ENCODE assay signal across 16 cellular contexts in genomic region chr1:152906023-152906565, GRCh38. TPM values are rescaled to one million over a fixed set of nuclear protein-coding genes. Genes with fewer than 3 reads are reported as not detected.
DNase-seq lines count a peak whose midpoint lies in the region; ATAC-seq and TF ChIP-seq lines count a peak whose summit lies in the region.
"Had no signal": no experiment of that assay in that cellular context is flagged by ENCODE, and none has a peak within 500 bp of the region (broad histone marks: within the 10 kb centered on the region; RNA-seq: fewer than 3 reads in every experiment).

No MANE protein-coding gene starts in this region.

- DNase-seq in HCEC 1CT (peak; percentile 47), adipocyte (ENCODE audit: low read depth) (no peak), kidney epithelial cell (ENCODE audit: low read depth) (peak; percentile 64), middle frontal gyrus (ENCODE audit: extremely low spot score, low spot score) (no peak)
- no peak for DNase-seq in T-helper 2 cell treated with Interferon-gamma antibody and Interleukin-4, amounts not matched to agents 5 μg/mL and 100 μg/mL, for 36 hours (ENCODE audit: low spot score)
- DNase-seq: activated CD4-positive, alpha-beta memory T cell treated with anti-CD3 and anti-CD28 coated beads, Interleukin-2, amount 10 ng/mL, durations not matched to agents 7 days and 5 days; activated naive CD4-positive, alpha-beta T cell treated with anti-CD3 and anti-CD28 coated beads, Interleukin-2, amount 50 U/mL, for 16 hours; effector CD4-positive, alpha-beta T cell; naive B cell; spleen had no signal

- peak overlapping the region; percentile 72 for H3K27ac ChIP-seq in ACC112 (ENCODE audit: low read depth, low read length)
- H3K27ac ChIP-seq: spleen had no signal

- H3K9me3 ChIP-seq in adipocyte (ENCODE audit: control insufficient read depth, low read length) = no peaks in the 10 kb centered on the region

- no peaks in the 10 kb centered on the region for H3K9me3 Mint-ChIP-seq in T-helper 2 cell treated with Interferon-gamma antibody and Interleukin-4, amounts not matched to agents 5 μg/mL and 100 μg/mL, for 36 hours
- H3K9me3 Mint-ChIP-seq: activated CD4-positive, alpha-beta memory T cell treated with anti-CD3 and anti-CD28 coated beads, Interleukin-2, amount 10 ng/mL, durations not matched to agents 7 days and 5 days had no signal

- ATAC-seq in HG02885 (IDR thresholded peaks at IDR 0.05; ENCODE audit: poor library complexity, unreplicated experiment) = no peak
- no peak for ATAC-seq in HG03039 (IDR thresholded peaks at IDR 0.05; ENCODE audit: unreplicated experiment)

- no peaks in the 10 kb centered on the region for H3K4me1 ChIP-seq in ACC112 (ENCODE audit: control insufficient read depth, insufficient read depth, low read length, unreplicated experiment)
- H3K4me1 ChIP-seq in adipocyte (ENCODE audit: control insufficient read depth, insufficient read depth, low read length) = peaks cover 11% of the 10 kb centered on the region
- H3K4me1 ChIP-seq: spleen had no signal

- no peak overlapping the region for H3K9ac ChIP-seq in adipocyte (ENCODE audit: low read length)

- H3K36me3 Mint-ChIP-seq in T-helper 2 cell treated with Interferon-gamma antibody and Interleukin-4, amounts not matched to agents 5 μg/mL and 100 μg/mL, for 36 hours (ENCODE audit: low read depth) = no peaks in the 10 kb centered on the region
- H3K36me3 Mint-ChIP-seq: naive B cell had no signal

- H3K36me3 ChIP-seq in ACC112 (ENCODE audit: insufficient read depth, low read length) (no peaks in the 10 kb centered on the region), adipocyte (ENCODE audit: control insufficient read depth, insufficient read depth, low read length, severe bottlenecking) (no peaks in the 10 kb centered on the region), kidney epithelial cell (ENCODE audit: control insufficient read depth, insufficient read depth, low read length) (no peaks in the 10 kb centered on the region)
- H3K36me3 ChIP-seq: spleen had no signal

- no peak overlapping the region for H3K27ac Mint-ChIP-seq in T-helper 2 cell treated with Interferon-gamma antibody and Interleukin-4, amounts not matched to agents 5 μg/mL and 100 μg/mL, for 36 hours
- H3K27ac Mint-ChIP-seq: activated CD4-positive, alpha-beta memory T cell treated with anti-CD3 and anti-CD28 coated beads, Interleukin-2, amount 10 ng/mL, durations not matched to agents 7 days and 5 days; B cell; naive B cell had no signal

- TF ChIP-seq CTCF in kidney epithelial cell (IDR thresholded peaks at IDR 0.05; ENCODE audit: insufficient read depth, low read length, poor library complexity, severe bottlenecking) = no peak

- H3K4me3 Mint-ChIP-seq in T-helper 2 cell treated with Interferon-gamma antibody and Interleukin-4, amounts not matched to agents 5 μg/mL and 100 μg/mL, for 36 hours = no peak overlapping the region
- H3K4me3 Mint-ChIP-seq: activated CD4-positive, alpha-beta memory T cell treated with anti-CD3 and anti-CD28 coated beads, Interleukin-2, amount 10 ng/mL, durations not matched to agents 7 days and 5 days; B cell; naive B cell had no signal

- peaks cover 2% of the 10 kb centered on the region for H3K27me3 Mint-ChIP-seq in T-helper 2 cell treated with Interferon-gamma antibody and Interleukin-4, amounts not matched to agents 5 μg/mL and 100 μg/mL, for 36 hours (ENCODE audit: low read depth)

- H3K79me2 ChIP-seq in ACC112 (ENCODE audit: control insufficient read depth, insufficient read depth, low read length, unreplicated experiment) = no peaks in the 10 kb centered on the region

- no peaks in the 10 kb centered on the region for H3K4me1 Mint-ChIP-seq in T-helper 2 cell treated with Interferon-gamma antibody and Interleukin-4, amounts not matched to agents 5 μg/mL and 100 μg/mL, for 36 hours (ENCODE audit: low read depth)
- H3K4me1 Mint-ChIP-seq: activated CD4-positive, alpha-beta memory T cell treated with anti-CD3 and anti-CD28 coated beads, Interleukin-2, amount 10 ng/mL, durations not matched to agents 7 days and 5 days; B cell; naive B cell had no signal

- no peak overlapping the region for H3K4me3 ChIP-seq in ACC112 (ENCODE audit: low read depth, low read length)
- peak overlapping the region; percentile 24 for H3K4me3 ChIP-seq in adipocyte (ENCODE audit: low read length)
- no peak overlapping the region for H3K4me3 ChIP-seq in kidney epithelial cell (ENCODE audit: low read depth, low read length)
- H3K4me3 ChIP-seq: spleen had no signal

- H2AFZ ChIP-seq in ACC112 (ENCODE audit: low read length, unreplicated experiment) = no peak overlapping the region

- H3K27me3 ChIP-seq in ACC112 (ENCODE audit: insufficient read depth, low read length) (no peaks in the 10 kb centered on the region), adipocyte (replicated peaks; ENCODE audit: control insufficient read depth, insufficient read depth, low read length) (peaks cover 11% of the 10 kb centered on the region), kidney epithelial cell (ENCODE audit: control insufficient read depth, insufficient read depth, low read length) (no peaks in the 10 kb centered on the region)

RNA-seq across cellular contexts. Expression of gene IVL, which starts 2.3 kb away (rescaled TPM):
- total RNA-seq in kidney epithelial cell = 1.2 and 2.3 TPM in 2 replicates
- total RNA-seq: activated CD4-positive, alpha-beta memory T cell treated with anti-CD3 and anti-CD28 coated beads, Interleukin-2, amount 10 ng/mL, durations not matched to agents 7 days and 5 days; B cell; H1; LHCN-M2; spleen had no signal

RNA-seq across cellular contexts. Expression of gene SMCP, which starts 28.0 kb away (rescaled TPM):
- total RNA-seq in kidney epithelial cell = not detected in 2 replicates
- total RNA-seq: activated CD4-positive, alpha-beta memory T cell treated with anti-CD3 and anti-CD28 coated beads, Interleukin-2, amount 10 ng/mL, durations not matched to agents 7 days and 5 days; B cell; H1; LHCN-M2; spleen had no signal

RNA-seq across cellular contexts. Expression of gene SPRR5, which starts 40.9 kb away (rescaled TPM):
- not detected in 2 replicates for total RNA-seq in kidney epithelial cell
- total RNA-seq: activated CD4-positive, alpha-beta memory T cell treated with anti-CD3 and anti-CD28 coated beads, Interleukin-2, amount 10 ng/mL, durations not matched to agents 7 days and 5 days; B cell; H1; LHCN-M2; spleen had no signal

RNA-seq across cellular contexts. Expression of gene LCE7A, which starts 46.3 kb away (rescaled TPM):
- total RNA-seq in kidney epithelial cell = not detected in 2 replicates
- total RNA-seq: activated CD4-positive, alpha-beta memory T cell treated with anti-CD3 and anti-CD28 coated beads, Interleukin-2, amount 10 ng/mL, durations not matched to agents 7 days and 5 days; B cell; H1; LHCN-M2; spleen had no signal

Comparison
In these comparisons a context has a peak if more than half of its experiments do, and no peak if none do; other contexts are left out.
1. DNase-seq: peak in HCEC 1CT (single experiment) and kidney epithelial cell (single experiment); none in adipocyte (single experiment), middle frontal gyrus (single experiment) and T-helper 2 cell treated with Interferon-gamma antibody and Interleukin-4, amounts not matched to agents 5 μg/mL and 100 μg/mL, for 36 hours (single experiment).